Comparison of ENCODE assay signal across 8 cellular contexts in genomic region chrX:48696301-48697181, GRCh38. TPM values are rescaled to one million over a fixed set of nuclear protein-coding genes. Genes with fewer than 3 reads are reported as not detected.
DNase-seq lines count a peak whose midpoint lies in the region; ATAC-seq and TF ChIP-seq lines count a peak whose summit lies in the region.

Gene SUV39H1 (plus strand): TSS chrX:48696734. CDS start chrX:48696785, 51 bp downstream.

- H3K4me3 Mint-ChIP-seq in T-helper 1 cell treated with Interleukin-12 subunit alpha and Interleukin-12 subunit beta and Interleukin-4 antibody, amounts not matched to agents 30 μg/mL and 1 μg/mL, for 36 hours, result peak within 1 kb of the TSS; percentile 89

- H3K36me3 Mint-ChIP-seq in T-helper 1 cell treated with Interleukin-12 subunit alpha and Interleukin-12 subunit beta and Interleukin-4 antibody, amounts not matched to agents 30 μg/mL and 1 μg/mL, for 36 hours (ENCODE audit: low read depth), result peaks cover 16% of the 10 kb centered on the region

- H3K4me1 ChIP-seq in left ventricle myocardium inferior (peaks cover 15% of the 10 kb centered on the region), psoas muscle (peaks cover 7% of the 10 kb centered on the region), urinary bladder (ENCODE audit: insufficient read depth) (no peaks in the 10 kb centered on the region)

- H3K4me3 ChIP-seq in left ventricle myocardium inferior (peak within 1 kb of the TSS; percentile 73), psoas muscle (peak within 1 kb of the TSS; percentile 68), urinary bladder (ENCODE audit: low read depth, low read length) (peak within 1 kb of the TSS; percentile 88)

- H3K4me1 Mint-ChIP-seq in T-helper 1 cell treated with Interleukin-12 subunit alpha and Interleukin-12 subunit beta and Interleukin-4 antibody, amounts not matched to agents 30 μg/mL and 1 μg/mL, for 36 hours (ENCODE audit: low read depth), result peaks cover 19% of the 10 kb centered on the region

- H3K9me3 ChIP-seq in left ventricle myocardium inferior (replicated peaks) (no peaks in the 10 kb centered on the region), psoas muscle (no peaks in the 10 kb centered on the region)

- TF ChIP-seq POLR2A in GM18505 (IDR thresholded peaks at IDR 0.05; ENCODE audit: borderline replicate concordance, extremely low read depth, insufficient read depth, insufficient read length), result peak; percentile 80

- TF ChIP-seq CTCF in left ventricle myocardium inferior (IDR thresholded peaks at IDR 0.05; ENCODE audit: borderline replicate concordance), result no peak
- no peak for TF ChIP-seq CTCF in psoas muscle (IDR thresholded peaks at IDR 0.05)

- no peaks in the 10 kb centered on the region for H3K27me3 Mint-ChIP-seq in T-helper 1 cell treated with Interleukin-12 subunit alpha and Interleukin-12 subunit beta and Interleukin-4 antibody, amounts not matched to agents 30 μg/mL and 1 μg/mL, for 36 hours (ENCODE audit: low read depth)

- H3K27ac Mint-ChIP-seq in T-helper 1 cell treated with Interleukin-12 subunit alpha and Interleukin-12 subunit beta and Interleukin-4 antibody, amounts not matched to agents 30 μg/mL and 1 μg/mL, for 36 hours, result peak within 1 kb of the TSS; percentile 95

- peaks cover 11% of the 10 kb centered on the region for H3K36me3 ChIP-seq in left ventricle myocardium inferior
- peaks cover 0 to 16% of the 10 kb centered on the region in 2 donors for H3K36me3 ChIP-seq in psoas muscle (ENCODE audit: insufficient read depth in 1 of 2, low read depth in 1 of 2)
- H3K36me3 ChIP-seq in urinary bladder (ENCODE audit: insufficient read depth), result peaks cover 5% of the 10 kb centered on the region

- peak within 1 kb of the TSS; percentile 90 for H3K27ac ChIP-seq in left ventricle myocardium inferior (replicated peaks)
- peak within 1 kb of the TSS; percentile 87 for H3K27ac ChIP-seq in psoas muscle
- H3K27ac ChIP-seq in urinary bladder (ENCODE audit: low read depth), result peak within 1 kb of the TSS; percentile 83

- peak; percentile 82 for ATAC-seq in GM18505 (IDR thresholded peaks at IDR 0.05; ENCODE audit: unreplicated experiment)
- ATAC-seq in HG02943 (IDR thresholded peaks at IDR 0.05; ENCODE audit: low read depth, unreplicated experiment), result peak; percentile 88
- peak; percentile 95 to 97 (median 96) for ATAC-seq in psoas muscle

- WGBS in psoas muscle, 3 donors, result 0 to 45% (median 0%) methylated on average over 50 to 105 of the region's 110 CpGs
- under 1% methylated on average over 107 of the region's 110 CpGs for WGBS in urinary bladder

- no peaks in the 10 kb centered on the region for H3K9me3 Mint-ChIP-seq in T-helper 1 cell treated with Interleukin-12 subunit alpha and Interleukin-12 subunit beta and Interleukin-4 antibody, amounts not matched to agents 30 μg/mL and 1 μg/mL, for 36 hours

- DNase-seq in NCI-H187 (lab: John Stamatoyannopoulos, UW), result peak; percentile 30 to 78
- DNase-seq in amniotic stem cell (lab: John Stamatoyannopoulos, UW), result peak; percentile 71
- peak; percentile 86 for DNase-seq in left ventricle myocardium inferior
- peak; percentile 91 to 95 for DNase-seq in psoas muscle

- H3K27me3 ChIP-seq in left ventricle myocardium inferior (ENCODE audit: low read depth) (no peaks in the 10 kb centered on the region), psoas muscle (ENCODE audit: insufficient read depth in 3 of 3, low read length in 2 of 3) (no peaks in the 10 kb centered on the region)

- intact Hi-C loops in left ventricle myocardium inferior (cut with micrococcal nuclease) (no loop called here), psoas muscle (cut with DNase I) (no loop called here)

RNA-seq across cellular contexts. Expression of gene SUV39H1, which starts in this region (rescaled TPM):
- total RNA-seq in left ventricle myocardium inferior, result 2.6 TPM
- total RNA-seq in psoas muscle, result 1 to 10 TPM; 1.9 to 3.2 (median 2.7) TPM
- polyA plus RNA-seq in psoas muscle, result 1 to 10 TPM; 2.2 to 3.6 (median 2.8) TPM
- total RNA-seq in urinary bladder, result 2.8 TPM
- 6.0 TPM for polyA plus RNA-seq in urinary bladder

Comparison
In these comparisons a context has a peak if more than half of its experiments do, and no peak if none do; other contexts are left out.
1. Peak in every context shown above with its lines: DNase-seq, ATAC-seq, H3K4me3 ChIP-seq and H3K27ac ChIP-seq.